36 cellular contexts compared by ENCODE assay signal in the genomic region with DNA sequence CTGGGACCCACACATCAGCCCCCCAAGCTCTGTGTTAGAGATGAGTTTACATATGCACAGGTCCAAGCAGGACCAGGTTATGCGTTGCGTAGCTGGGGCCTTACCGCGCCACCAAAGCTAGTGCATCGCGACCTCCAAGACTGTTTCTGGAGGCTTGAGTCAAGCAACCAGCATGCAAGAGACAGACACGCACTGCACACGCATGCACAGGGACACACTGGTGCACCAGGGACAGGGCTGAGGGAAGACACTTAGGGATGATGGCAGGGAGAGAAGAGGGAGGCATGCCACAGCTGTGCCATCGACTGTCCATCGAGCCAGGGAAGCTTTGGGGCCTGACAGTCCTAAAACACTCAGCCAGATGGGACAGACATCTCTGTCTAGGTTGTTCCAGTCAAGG.
"Had no signal": no experiment of that assay in that cellular context is flagged by ENCODE, and none has a peak within 500 bp of the region (broad histone marks: within the 10 kb centered on the region; RNA-seq: fewer than 3 reads in every experiment).

No MANE protein-coding gene starts in this region.

- FAIRE-seq: RCC 7860 had no signal

- H3K27ac ChIP-seq: cardiac muscle cell, KMS-11, PC-9, RWPE1, VCaP had no signal

- H3K36me3 ChIP-seq: cardiac muscle cell had no signal

- ATAC-seq: Right ventricle myocardium inferior, SK-N-SH treated with all-trans-retinoic acid at 6 μM for 48 hours, T-cell, T-helper 17 cell had no signal

- H2AFZ ChIP-seq: PC-9 had no signal

- DNase-seq: activated B cell treated with CpG ODN at 0.5 μM for 24 hours; activated CD4-positive, alpha-beta memory T cell treated with anti-CD3 and anti-CD28 coated beads for 36 hours; activated CD4-positive, alpha-beta T cell treated with anti-CD3 and anti-CD28 coated beads for 4 hours; activated CD4-positive, alpha-beta T cell treated with anti-CD3 and anti-CD28 coated beads, Interleukin-2, amount 50 U/mL, for 1 hour; activated CD4-positive, CD25-positive, alpha-beta regulatory T cell treated with anti-CD3 and anti-CD28 coated beads, Interleukin-2, amount 50 U/mL, for 72 hours; activated CD8-positive, alpha-beta memory T cell treated with anti-CD3 and anti-CD28 coated beads, Interleukin-2, amount 50 U/mL, for 4 hours; activated effector memory CD4-positive, alpha-beta T cell treated with Interleukin-2 at 50 U/mL for 16 hours; activated naive CD4-positive, alpha-beta T cell treated with anti-CD3 and anti-CD28 coated beads, Interleukin-2, amount 50 U/mL, for 16 hours; activated naive CD8-positive, alpha-beta T cell treated with anti-CD3 and anti-CD28 coated beads, Interleukin-2, amount 10 ng/mL, durations not matched to agents 7 days and 5 days; activated T-cell treated with anti-CD3 and anti-CD28 coated beads for 4 hours; activated T-cell treated with anti-CD3 and anti-CD28 coated beads, Interleukin-2, amount 50 U/mL, for 48 hours; amygdala; MM.1S; MV-4-11; NCI-H1092; NCI-H1436 treated with DMSO at 0.1 percent for 48 hours; NCI-H187; NCI-H2029 treated with DMSO at 0.1 percent for 48 hours; NCI-H2107; NCI-H2171; NCI-H510A; NCI-H526; NCI-H748 treated with DMSO at 0.1 percent for 48 hours; NK-92 treated with Interleukin-12 subunit alpha and Interleukin-12 subunit beta, amount 100 ng/mL, for 24 hours; PC-9; SIG-M5; T-cell; T-helper 17 cell had no signal

- H3K36me3 Mint-ChIP-seq: activated CD4-positive, alpha-beta memory T cell treated with anti-CD3 and anti-CD28 coated beads for 36 hours; activated naive CD8-positive, alpha-beta T cell treated with anti-CD3 and anti-CD28 coated beads, Interleukin-2, amount 10 ng/mL, durations not matched to agents 7 days and 5 days; T-cell had no signal

- H3K4me3 ChIP-seq: ascending aorta, cardiac muscle cell, PC-9 had no signal

- H3K27me3 ChIP-seq: ascending aorta had no signal

- H3K9me3 ChIP-seq: ascending aorta had no signal

- H3K27ac Mint-ChIP-seq: activated B cell treated with CpG ODN at 0.5 μM for 24 hours; activated CD4-positive, alpha-beta memory T cell treated with anti-CD3 and anti-CD28 coated beads for 36 hours; activated naive CD8-positive, alpha-beta T cell treated with anti-CD3 and anti-CD28 coated beads, Interleukin-2, amount 10 ng/mL, durations not matched to agents 7 days and 5 days; T-cell; T-helper 17 cell had no signal

- H3K9ac ChIP-seq: KMS-11 had no signal

- H3K4me2 ChIP-seq: KMS-11, PC-9 had no signal

- H3K9me3 Mint-ChIP-seq: activated B cell treated with CpG ODN at 0.5 μM for 24 hours; activated CD4-positive, alpha-beta memory T cell treated with anti-CD3 and anti-CD28 coated beads for 36 hours; activated naive CD8-positive, alpha-beta T cell treated with anti-CD3 and anti-CD28 coated beads, Interleukin-2, amount 10 ng/mL, durations not matched to agents 7 days and 5 days; T-cell had no signal
